ENCODE assay signal across 36 cellular contexts in genomic region chr11:77180346-77180745, GRCh38. TPM values are rescaled to one million over a fixed set of nuclear protein-coding genes. Genes with fewer than 3 reads are reported as not detected.
"Had no signal": no experiment of that assay in that cellular context is flagged by ENCODE, and none has a peak within 500 bp of the region (broad histone marks: within the 10 kb centered on the region; RNA-seq: fewer than 3 reads in every experiment).

No MANE protein-coding gene starts in this region.

- ATAC-seq: activated CD8-positive, alpha-beta T cell treated with anti-CD3 and anti-CD28 coated beads for 36 hours; activated naive CD4-positive, alpha-beta T cell treated with anti-CD3 and anti-CD28 coated beads, Interleukin-2, amount 50 U/mL, for 72 hours; activated T-cell treated with anti-CD3 and anti-CD28 coated beads, Interleukin-2, amount 50 U/mL, for 4 hours; activated T-cell treated with anti-CD3 and anti-CD28 coated beads, Interleukin-2, amount 50 U/mL, for 72 hours; activated T-helper 17 cell treated with anti-CD3 and anti-CD28 coated beads, Interleukin-2, amount 50 U/mL, for 72 hours; body of pancreas had no signal

- H3K4me1 ChIP-seq: body of pancreas, breast epithelium had no signal

- H3K27me3 ChIP-seq: adrenal gland, body of pancreas, brain microvascular endothelial cell, breast epithelium had no signal

- H3K27me3 Mint-ChIP-seq: activated B cell treated with CpG ODN at 0.5 μM for 24 hours; activated CD4-positive, alpha-beta memory T cell treated with anti-CD3 and anti-CD28 coated beads for 36 hours; activated CD4-positive, alpha-beta T cell treated with anti-CD3 and anti-CD28 coated beads, Interleukin-2, amount 10 ng/mL, durations not matched to agents 24 days and 14 days; activated CD8-positive, alpha-beta T cell treated with anti-CD3 and anti-CD28 coated beads for 36 hours; activated naive CD8-positive, alpha-beta T cell treated with anti-CD3 and anti-CD28 coated beads for 36 hours; activated T-helper 17 cell treated with anti-CD3 and anti-CD28 coated beads, Interleukin-2, amount 50 U/mL, for 72 hours had no signal

- H3K4me1 Mint-ChIP-seq: activated CD4-positive, alpha-beta T cell treated with anti-CD3 and anti-CD28 coated beads, Interleukin-2, amount 10 ng/mL, durations not matched to agents 24 days and 14 days; activated naive CD8-positive, alpha-beta T cell treated with anti-CD3 and anti-CD28 coated beads for 36 hours; activated T-helper 17 cell treated with anti-CD3 and anti-CD28 coated beads, Interleukin-2, amount 50 U/mL, for 72 hours had no signal

- H3K4me3 ChIP-seq: adrenal gland, body of pancreas, breast epithelium had no signal

- DNase-seq: activated B cell treated with CpG ODN at 0.5 μM for 24 hours; activated CD4-positive, alpha-beta memory T cell treated with anti-CD3 and anti-CD28 coated beads for 36 hours; activated CD4-positive, alpha-beta T cell treated with anti-CD3 and anti-CD28 coated beads for 4 hours; activated CD4-positive, alpha-beta T cell treated with anti-CD3 and anti-CD28 coated beads, Interleukin-2, amount 10 ng/mL, durations not matched to agents 24 days and 14 days; activated CD4-positive, alpha-beta T cell treated with anti-CD3 and anti-CD28 coated beads, Interleukin-2, amount 50 U/mL, for 1 hour; activated CD4-positive, alpha-beta T cell treated with anti-CD3 and anti-CD28 coated beads, Interleukin-2, amount 50 U/mL, for 4 hours; activated CD4-positive, CD25-positive, alpha-beta regulatory T cell treated with anti-CD3 and anti-CD28 coated beads, Interleukin-2, amount 50 U/mL, for 72 hours; activated CD8-positive, alpha-beta memory T cell treated with anti-CD3 and anti-CD28 coated beads, Interleukin-2, amount 50 U/mL, for 4 hours; activated CD8-positive, alpha-beta T cell treated with anti-CD3 and anti-CD28 coated beads for 36 hours; activated effector memory CD4-positive, alpha-beta T cell treated with anti-CD3 and anti-CD28 coated beads, Interleukin-2, amount 50 U/mL, for 16 hours; activated gamma-delta T cell treated with Interleukin-2 at 50 U/mL for 16 hours; activated naive CD4-positive, alpha-beta T cell; activated naive CD4-positive, alpha-beta T cell treated with anti-CD3 and anti-CD28 coated beads for 36 hours; activated naive CD4-positive, alpha-beta T cell treated with anti-CD3 and anti-CD28 coated beads, Interleukin-2, amount 50 U/mL, for 16 hours; activated naive CD8-positive, alpha-beta T cell treated with anti-CD3 and anti-CD28 coated beads for 36 hours; activated T-cell treated with anti-CD3 and anti-CD28 coated beads for 4 hours; activated T-cell treated with anti-CD3 and anti-CD28 coated beads, Interleukin-2, amount 50 U/mL, for 1 hour; activated T-cell treated with anti-CD3 and anti-CD28 coated beads, Interleukin-2, amount 50 U/mL, for 4 hours; activated T-cell treated with anti-CD3 and anti-CD28 coated beads, Interleukin-2, amount 50 U/mL, for 72 hours; amniotic stem cell; aorta; body of pancreas; brain microvascular endothelial cell; central memory CD4-positive, alpha-beta T cell; SW 1271; T-helper 1 cell; T-helper 2 cell; T-helper 9 cell had no signal

- H3K9me3 Mint-ChIP-seq: activated B cell treated with CpG ODN at 0.5 μM for 24 hours; activated CD4-positive, alpha-beta memory T cell treated with anti-CD3 and anti-CD28 coated beads for 36 hours; activated CD4-positive, alpha-beta T cell treated with anti-CD3 and anti-CD28 coated beads, Interleukin-2, amount 10 ng/mL, durations not matched to agents 24 days and 14 days; activated CD8-positive, alpha-beta T cell treated with anti-CD3 and anti-CD28 coated beads for 36 hours; activated naive CD4-positive, alpha-beta T cell treated with anti-CD3 and anti-CD28 coated beads for 36 hours; activated T-cell treated with anti-CD3 and anti-CD28 coated beads, Interleukin-2, amount 50 U/mL, for 4 hours; T-helper 1 cell treated with Interleukin-12 subunit alpha and Interleukin-12 subunit beta and Interleukin-4 antibody, amounts not matched to agents 30 μg/mL and 1 μg/mL, for 36 hours; T-helper 2 cell treated with Interferon-gamma antibody and Interleukin-4, amounts not matched to agents 5 μg/mL and 100 μg/mL, for 36 hours had no signal

- H3K27ac Mint-ChIP-seq: activated B cell treated with CpG ODN at 0.5 μM for 24 hours; activated CD4-positive, alpha-beta memory T cell treated with anti-CD3 and anti-CD28 coated beads for 36 hours; activated CD4-positive, alpha-beta T cell treated with anti-CD3 and anti-CD28 coated beads, Interleukin-2, amount 10 ng/mL, durations not matched to agents 24 days and 14 days; activated CD8-positive, alpha-beta T cell treated with anti-CD3 and anti-CD28 coated beads for 36 hours; activated naive CD4-positive, alpha-beta T cell treated with anti-CD3 and anti-CD28 coated beads for 36 hours; activated naive CD4-positive, alpha-beta T cell treated with anti-CD3 and anti-CD28 coated beads, Interleukin-2, amount 50 U/mL, for 72 hours; activated naive CD8-positive, alpha-beta T cell treated with anti-CD3 and anti-CD28 coated beads for 36 hours; activated T-cell treated with anti-CD3 and anti-CD28 coated beads, Interleukin-2, amount 50 U/mL, for 72 hours; activated T-helper 1 cell treated with anti-CD3 and anti-CD28 coated beads, Interleukin-12 subunit alpha, Interleukin-12 subunit beta, Interleukin-2, Interleukin-4 antibody, amounts not matched to agents 30 ng/mL and 10 ng/mL and 1 ng/mL, durations not matched to agents 14 hours and 24 hours and 36 hours; activated T-helper 17 cell treated with anti-CD3 and anti-CD28 coated beads, Interleukin-2, amount 50 U/mL, for 72 hours; T-helper 1 cell treated with Interleukin-12 subunit alpha and Interleukin-12 subunit beta and Interleukin-4 antibody, amounts not matched to agents 30 μg/mL and 1 μg/mL, for 36 hours; T-helper 2 cell treated with Interferon-gamma antibody and Interleukin-4, amounts not matched to agents 5 μg/mL and 100 μg/mL, for 36 hours had no signal

- H3K9me3 ChIP-seq: adrenal gland, body of pancreas, breast epithelium had no signal

- H3K36me3 Mint-ChIP-seq: activated CD4-positive, alpha-beta memory T cell treated with anti-CD3 and anti-CD28 coated beads for 36 hours; activated naive CD4-positive, alpha-beta T cell treated with anti-CD3 and anti-CD28 coated beads, Interleukin-2, amount 50 U/mL, for 72 hours; activated naive CD8-positive, alpha-beta T cell treated with anti-CD3 and anti-CD28 coated beads for 36 hours had no signal

- H3K36me3 ChIP-seq: brain microvascular endothelial cell, breast epithelium had no signal

- H3K27ac ChIP-seq: adrenal gland, body of pancreas, brain microvascular endothelial cell, breast epithelium, VCaP had no signal

- H3K4me3 Mint-ChIP-seq: activated B cell treated with CpG ODN at 0.5 μM for 24 hours; activated CD4-positive, alpha-beta memory T cell treated with anti-CD3 and anti-CD28 coated beads for 36 hours; activated CD4-positive, alpha-beta T cell treated with anti-CD3 and anti-CD28 coated beads, Interleukin-2, amount 10 ng/mL, durations not matched to agents 24 days and 14 days; activated CD8-positive, alpha-beta T cell treated with anti-CD3 and anti-CD28 coated beads for 36 hours; activated naive CD4-positive, alpha-beta T cell treated with anti-CD3 and anti-CD28 coated beads for 36 hours; activated naive CD8-positive, alpha-beta T cell treated with anti-CD3 and anti-CD28 coated beads for 36 hours; activated T-cell treated with anti-CD3 and anti-CD28 coated beads, Interleukin-2, amount 50 U/mL, for 4 hours; activated T-cell treated with anti-CD3 and anti-CD28 coated beads, Interleukin-2, amount 50 U/mL, for 72 hours; activated T-helper 1 cell treated with anti-CD3 and anti-CD28 coated beads, Interleukin-12 subunit alpha, Interleukin-12 subunit beta, Interleukin-2, Interleukin-4 antibody, amounts not matched to agents 30 ng/mL and 10 ng/mL and 1 ng/mL, durations not matched to agents 14 hours and 24 hours and 36 hours; activated T-helper 17 cell treated with anti-CD3 and anti-CD28 coated beads, Interleukin-2, amount 50 U/mL, for 72 hours; T-helper 1 cell treated with Interleukin-12 subunit alpha and Interleukin-12 subunit beta and Interleukin-4 antibody, amounts not matched to agents 30 μg/mL and 1 μg/mL, for 36 hours; T-helper 2 cell treated with Interferon-gamma antibody and Interleukin-4, amounts not matched to agents 5 μg/mL and 100 μg/mL, for 36 hours had no signal

RNA-seq across cellular contexts. Expression of gene MYO7A, which starts 52.3 kb away (rescaled TPM):
- total RNA-seq: activated naive CD4-positive, alpha-beta T cell treated with anti-CD3 and anti-CD28 coated beads for 36 hours had no signal
